In genomic region chr12:5969156-5969973, GRCh38 we compare ENCODE assay signal across 2 cellular contexts.
TF ChIP-seq lines count a peak whose summit lies in the region.

No MANE protein-coding gene starts in this region.

TF ChIP-seq in GM23338, 12 proteins besides CTCF, POLR2A, EP300 and RAD21 (continued from another document):
- TF ChIP-seq REST (IDR thresholded peaks at IDR 0.05; ENCODE audit: unreplicated experiment) (no peak), POLR2AphosphoS5 (IDR thresholded peaks at IDR 0.05; ENCODE audit: low read depth) (no peak), JUNB (IDR thresholded peaks at IDR 0.05; ENCODE audit: unreplicated experiment) (no peak), ZNF462 (CRISPR knock-in tag; IDR thresholded peaks at IDR 0.05) (no peak), ZNF114 (CRISPR knock-in tag; IDR thresholded peaks at IDR 0.05) (no peak), ETS1 (IDR thresholded peaks at IDR 0.05) (no peak), CREB1 (CRISPR knock-in tag; IDR thresholded peaks at IDR 0.05; ENCODE audit: low read depth) (no peak), NANOG (IDR thresholded peaks at IDR 0.05; ENCODE audit: borderline replicate concordance) (no peak), STAT1 (IDR thresholded peaks at IDR 0.05; ENCODE audit: unreplicated experiment) (no peak), EZH2phosphoT487 (IDR thresholded peaks at IDR 0.05; ENCODE audit: unreplicated experiment) (no peak), ZNF331 (CRISPR knock-in tag; IDR thresholded peaks at IDR 0.05; ENCODE audit: low read depth) (no peak)

TF ChIP-seq in IMR-90, 13 proteins besides CTCF, POLR2A, EP300 and RAD21 (continued from another document):
- TF ChIP-seq CEBPB (IDR thresholded peaks at IDR 0.05; ENCODE audit: low read depth, low read length) (no peak), NFE2L2 (IDR thresholded peaks at IDR 0.05; ENCODE audit: low read depth, low read length) (no peak), RCOR1 (IDR thresholded peaks at IDR 0.05; ENCODE audit: insufficient replicate concordance, low read length) (no peak), RFX5 (IDR thresholded peaks at IDR 0.05; ENCODE audit: low read depth, low read length) (no peak), MAFK (IDR thresholded peaks at IDR 0.05; ENCODE audit: low read depth, low read length) (no peak), ELK1 (IDR thresholded peaks at IDR 0.05; ENCODE audit: borderline replicate concordance, low read depth, low read length) (no peak)
